In genomic region chr2:51511002-51511401, GRCh38 we compare ENCODE assay signal across 17 cellular contexts.
DNase-seq lines count a peak whose midpoint lies in the region; ATAC-seq and TF ChIP-seq lines count a peak whose summit lies in the region.
"Had no signal": no experiment of that assay in that cellular context is flagged by ENCODE, and none has a peak within 500 bp of the region (broad histone marks: within the 10 kb centered on the region; RNA-seq: fewer than 3 reads in every experiment).

No MANE protein-coding gene starts in this region.

- H3K36me3 ChIP-seq in mucosa of descending colon (ENCODE audit: low read depth) = no peaks in the 10 kb centered on the region
- H3K36me3 ChIP-seq: right lobe of liver had no signal

- in situ Hi-C loops in KBM-7 (cut with MboI; ENCODE audit: low pct_unique_long_range_greater_than_20kb, low sequenced_read_pairs) = no loop called here

- no peak for TF ChIP-seq CTCF in mucosa of descending colon (IDR thresholded peaks at IDR 0.05)

- H3K9me3 ChIP-seq in mucosa of descending colon = no peaks in the 10 kb centered on the region

- DNase-seq in caudate nucleus (lab: John Stamatoyannopoulos, UW) (no peak), KBM-7 (no peak), DMS53 treated with DMSO at 0.1 percent for 48 hours (lab: John Stamatoyannopoulos, UW; ENCODE audit: unreplicated experiment) (no peak), mucosa of descending colon (no peak), NCI-H2081 (lab: John Stamatoyannopoulos, UW) (no peak)
- DNase-seq: activated CD4-positive, alpha-beta T cell treated with anti-CD3 and anti-CD28 coated beads for 36 hours; AML-193; effector memory CD8-positive, alpha-beta T cell; HCEC 1CT; kidney glomerular epithelial cell; naive B cell; NCI-H1694; NK-92 treated with Interleukin-12 subunit alpha and Interleukin-12 subunit beta, amount 100 ng/mL, for 24 hours; right lobe of liver had no signal

- peak overlapping the region; percentile 1 for H3K27ac ChIP-seq in caudate nucleus (ENCODE audit: low read depth, low read length)
- H3K27ac ChIP-seq: right lobe of liver had no signal

- H3K4me3 ChIP-seq in mucosa of descending colon = no peak overlapping the region
- H3K4me3 ChIP-seq: right lobe of liver had no signal

- ATAC-seq in GM18520 (IDR thresholded peaks at IDR 0.05; ENCODE audit: unreplicated experiment) (peak; percentile 91), GM21529 (IDR thresholded peaks at IDR 0.05; ENCODE audit: unreplicated experiment) (peak; percentile 87), HG03575 (IDR thresholded peaks at IDR 0.05; ENCODE audit: extremely low read depth, insufficient number of reproducible peaks, low FRiP score, unreplicated experiment) (peak; percentile 75), mucosa of descending colon (no peak)
- ATAC-seq: activated CD4-positive, alpha-beta T cell treated with anti-CD3 and anti-CD28 coated beads for 36 hours; effector memory CD8-positive, alpha-beta T cell had no signal

- H3K4me1 ChIP-seq in mucosa of descending colon (ENCODE audit: low read depth) = no peaks in the 10 kb centered on the region
- H3K4me1 ChIP-seq: right lobe of liver had no signal

- intact Hi-C loops in mucosa of descending colon (cut with DNase I, micrococcal nuclease) = no loop called here
